8 cellular contexts compared by ENCODE assay signal in the genomic region with DNA sequence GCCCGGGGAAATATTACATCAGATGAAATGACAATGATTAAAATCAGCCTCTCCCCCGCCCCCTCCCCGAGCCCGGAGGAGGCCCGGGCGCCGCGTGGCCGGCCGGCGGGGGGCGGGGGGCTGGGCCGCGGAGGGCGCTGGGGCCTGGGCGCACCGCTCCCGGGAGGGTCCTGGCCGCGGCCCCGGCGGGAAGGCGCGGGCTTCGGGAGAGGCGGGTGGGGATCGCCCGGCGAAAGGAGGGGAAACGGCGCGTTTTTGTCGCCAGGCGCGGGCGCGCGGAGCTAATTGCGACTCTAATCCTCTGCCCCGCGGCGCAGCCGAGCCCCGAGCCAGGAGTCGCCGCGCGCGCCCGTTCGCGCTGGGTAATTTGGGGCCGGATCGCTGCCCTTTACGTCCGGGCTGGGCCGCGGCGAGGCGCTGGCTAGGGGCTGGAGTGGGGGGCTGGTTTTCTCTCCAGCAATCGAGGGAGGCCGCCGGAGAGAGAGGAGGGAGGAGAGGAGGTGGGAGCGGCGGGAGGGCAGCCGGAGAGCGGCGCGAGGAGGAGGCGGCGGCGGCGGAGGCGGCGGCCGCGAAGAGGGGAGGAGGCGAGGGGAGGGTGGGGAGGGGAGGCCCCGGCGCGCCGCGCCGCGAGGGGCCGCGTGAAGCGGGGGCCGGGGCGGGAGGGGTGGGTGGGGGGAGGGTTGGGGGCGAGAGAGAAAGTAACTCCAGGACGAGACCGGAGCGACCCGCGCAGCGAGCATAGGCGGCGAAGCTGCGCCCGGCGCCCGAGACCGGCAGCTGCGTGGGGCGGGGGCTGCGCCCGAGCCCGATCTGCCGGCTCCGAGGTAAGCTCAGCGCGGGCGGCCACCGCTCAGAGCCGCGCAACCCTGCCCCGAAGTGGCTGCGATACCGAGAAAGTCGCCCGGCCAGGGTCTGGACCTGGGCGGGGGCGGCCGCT. TPM values are rescaled to one million over a fixed set of nuclear protein-coding genes. Genes with fewer than 3 reads are reported as not detected.
DNase-seq lines count a peak whose midpoint lies in the region; ATAC-seq and TF ChIP-seq lines count a peak whose summit lies in the region.

A gene with protein sequence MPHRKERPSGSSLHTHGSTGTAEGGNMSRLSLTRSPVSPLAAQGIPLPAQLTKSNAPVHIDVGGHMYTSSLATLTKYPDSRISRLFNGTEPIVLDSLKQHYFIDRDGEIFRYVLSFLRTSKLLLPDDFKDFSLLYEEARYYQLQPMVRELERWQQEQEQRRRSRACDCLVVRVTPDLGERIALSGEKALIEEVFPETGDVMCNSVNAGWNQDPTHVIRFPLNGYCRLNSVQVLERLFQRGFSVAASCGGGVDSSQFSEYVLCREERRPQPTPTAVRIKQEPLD (plus strand): TSS at position 707 of the 937 bp plus-strand sequence. CDS start 3,585 bp downstream, outside the sequence.

- CTCF ChIA-PET in HEK293T (lab: Yijun Ruan, JAX) (no interaction called here), T-cell (lab: Charles Lee) (interaction anchor here in 1 of 2 donors (0.9 kb wide), 1 partner anchor 19 kb away, joined by 3 read pairs; no protein-coding TSS in a partner anchor)

- no peak for TF ChIP-seq RAD21 in liver (IDR thresholded peaks at IDR 0.05)

- peak within 1 kb of the TSS; percentile 67 to 76 (median 70) for H3K4me3 Mint-ChIP-seq in T-cell
- peak within 1 kb of the TSS; percentile 66 for H3K4me3 Mint-ChIP-seq in stimulated activated effector memory CD8-positive, alpha-beta T cell treated with anti-CD3 and anti-CD28 coated beads, Interleukin-12 subunit alpha, Interleukin-12 subunit beta, amount 100 ng/mL, for 72 hours

- no peaks in the 10 kb centered on the region for H3K9me3 ChIP-seq in liver (ENCODE audit: control insufficient read depth in 4 of 4, low read length in 3 of 4)

- H3K27me3 ChIP-seq in liver (ENCODE audit: control insufficient read depth in 4 of 4, insufficient read depth in 4 of 4, low read length in 3 of 4), result peaks cover 0 to 10% (median 0%) of the 10 kb centered on the region in 4 donors

- under 1% methylated on average over 125 of the region's 125 CpGs for WGBS in liver

- H3K4me1 ChIP-seq in liver (ENCODE audit: control insufficient read depth in 4 of 4, insufficient read depth in 4 of 4, low read length in 3 of 4), result peaks cover 4 to 17% (median 8%) of the 10 kb centered on the region in 4 donors

- no peak within 1 kb of the TSS for H3K27ac Mint-ChIP-seq in T-cell
- H3K27ac Mint-ChIP-seq in stimulated activated effector memory CD8-positive, alpha-beta T cell treated with anti-CD3 and anti-CD28 coated beads, Interleukin-12 subunit alpha, Interleukin-12 subunit beta, amount 100 ng/mL, for 72 hours, result peak within 1 kb of the TSS; percentile 12

- no peak for TF ChIP-seq CTCF in liver (IDR thresholded peaks at IDR 0.05; ENCODE audit: low read depth, low read length, missing input control)

- DNase-seq in AG08396 (ENCODE audit: low spot score), result peak; percentile 53
- DNase-seq in HEK293T (ENCODE audit: extremely low spot score), result peak; percentile 35
- DNase-seq in T-cell, result no peak
- DNase-seq in dermis microvascular lymphatic vessel endothelial cell (ENCODE audit: low read depth in 2 of 2), result peak in 1 of 2 donors; percentile 55
- DNase-seq in stimulated activated effector memory CD8-positive, alpha-beta T cell treated with anti-CD3 and anti-CD28 coated beads, Interleukin-12 subunit alpha, Interleukin-12 subunit beta, amount 100 ng/mL, for 72 hours (ENCODE audit: low spot score in 2 of 2), result peak; percentile 20 to 64

- ATAC-seq in T-cell (replicated peaks in 1 of 4), result peak in 3 of 4 experiments; percentile 28 to 35 (median 28)
- peak; percentile 38 for ATAC-seq in stimulated activated effector memory CD8-positive, alpha-beta T cell treated with anti-CD3 and anti-CD28 coated beads, Interleukin-12 subunit alpha, Interleukin-12 subunit beta, amount 100 ng/mL, for 72 hours
- ATAC-seq in HG02852 (IDR thresholded peaks at IDR 0.05; ENCODE audit: unreplicated experiment), result no peak
- no peak for ATAC-seq in GM21737 (IDR thresholded peaks at IDR 0.05; ENCODE audit: unreplicated experiment)

- H3K9me3 Mint-ChIP-seq in T-cell, result no peaks in the 10 kb centered on the region
- H3K9me3 Mint-ChIP-seq in stimulated activated effector memory CD8-positive, alpha-beta T cell treated with anti-CD3 and anti-CD28 coated beads, Interleukin-12 subunit alpha, Interleukin-12 subunit beta, amount 100 ng/mL, for 72 hours, result no peaks in the 10 kb centered on the region

- peak within 1 kb of the TSS; percentile 88 to 94 for H3K27ac ChIP-seq in liver (ENCODE audit: low read depth in 1 of 2, low read length in 2 of 2)

- H3K36me3 Mint-ChIP-seq in T-cell, result no peaks in the 10 kb centered on the region
- H3K36me3 Mint-ChIP-seq in stimulated activated effector memory CD8-positive, alpha-beta T cell treated with anti-CD3 and anti-CD28 coated beads, Interleukin-12 subunit alpha, Interleukin-12 subunit beta, amount 100 ng/mL, for 72 hours, result no peaks in the 10 kb centered on the region

- H3K9ac ChIP-seq in liver (ENCODE audit: low read depth in 1 of 2, low read length in 2 of 2), result peak within 1 kb of the TSS; percentile 22 to 53

- H3K27me3 Mint-ChIP-seq in T-cell, result peaks cover 28 to 34% of the 10 kb centered on the region in 2 donors

- H3K36me3 ChIP-seq in liver (ENCODE audit: control insufficient read depth in 4 of 4, insufficient read depth in 3 of 4, low read depth in 1 of 4, low read length in 3 of 4), result no peaks in the 10 kb centered on the region

- peak within 1 kb of the TSS; percentile 37 to 77 (median 70) for H3K4me3 ChIP-seq in liver (ENCODE audit: low read depth in 1 of 3, low read length in 3 of 3)

- POLR2A ChIA-PET in HEK293T (lab: Yijun Ruan, JAX) (interaction anchor here (0.8 to 2.4 kb wide), 4 partner anchors 11 to 329 kb away, joined by 3 to 10 read pairs (median 4); no protein-coding TSS in a partner anchor), T-cell (lab: Charles Lee) (no interaction called here)

- H3K4me1 Mint-ChIP-seq in T-cell, result peaks cover 0 to 11% (median 4%) of the 10 kb centered on the region in 3 donors
- H3K4me1 Mint-ChIP-seq in stimulated activated effector memory CD8-positive, alpha-beta T cell treated with anti-CD3 and anti-CD28 coated beads, Interleukin-12 subunit alpha, Interleukin-12 subunit beta, amount 100 ng/mL, for 72 hours, result no peaks in the 10 kb centered on the region

TF ChIP-seq in HEK293T, 16 proteins besides CTCF, POLR2A, EP300 and RAD21:
- TF ChIP-seq FOXM1 (IDR thresholded peaks at IDR 0.05; ENCODE audit: borderline replicate concordance) (no peak), ELF4 (IDR thresholded peaks at IDR 0.05) (no peak), SP1 (IDR thresholded peaks at IDR 0.05) (no peak)

TF ChIP-seq in liver, 16 proteins besides CTCF, POLR2A, EP300 and RAD21:
- TF ChIP-seq JUND (IDR thresholded peaks at IDR 0.05), result no peak

RNA-seq across cellular contexts. Expression of the gene that starts here (rescaled TPM):
- total RNA-seq in T-cell (10 to 100 TPM in 1 of 5 donors, 1 to 10 TPM in 4; 3.2 to 11.1 (median 5.2) TPM), dermis microvascular lymphatic vessel endothelial cell (34.5 and 50.7 TPM in 2 replicates), liver (10 to 100 TPM; 10.9 to 13.8 TPM)
- 1 to 10 TPM in 1 of 2 donors, under 1 TPM in 1; 0.89 to 5.3 TPM for polyA plus RNA-seq in liver

Comparison
In these comparisons a context has a peak if more than half of its experiments do, and no peak if none do; other contexts are left out.
1. DNase-seq: peak in AG08396 (single experiment), HEK293T (single experiment) and stimulated activated effector memory CD8-positive, alpha-beta T cell treated with anti-CD3 and anti-CD28 coated beads, Interleukin-12 subunit alpha, Interleukin-12 subunit beta, amount 100 ng/mL, for 72 hours (2 of 2); none in T-cell (0 of 34).
2. ATAC-seq: peak in T-cell (3 of 4) and stimulated activated effector memory CD8-positive, alpha-beta T cell treated with anti-CD3 and anti-CD28 coated beads, Interleukin-12 subunit alpha, Interleukin-12 subunit beta, amount 100 ng/mL, for 72 hours (single experiment); none in HG02852 (single experiment) and GM21737 (single experiment).